In genomic region chr1:69090170-69090569, GRCh38 we compare ENCODE assay signal across 8 cellular contexts.
"Had no signal": no experiment of that assay in that cellular context is flagged by ENCODE, and none has a peak within 500 bp of the region (broad histone marks: within the 10 kb centered on the region; RNA-seq: fewer than 3 reads in every experiment).

No MANE protein-coding gene starts in this region.

- H3K27ac ChIP-seq: HL-60 had no signal

- ATAC-seq: HepG2, K562 had no signal

- FAIRE-seq: HepG2, HTR-8/SVneo, K562 had no signal

- H3K4me3 Mint-ChIP-seq: IgD-negative memory B cell had no signal

- H3K36me3 Mint-ChIP-seq: IgD-negative memory B cell had no signal

- H3K27me3 Mint-ChIP-seq: IgD-negative memory B cell had no signal

- H3K4me1 Mint-ChIP-seq: IgD-negative memory B cell had no signal

- H3K4me3 ChIP-seq: K562 had no signal

- DNase-seq: IMR-90, KBM-7, KG1 had no signal

- H3K27ac Mint-ChIP-seq: IgD-negative memory B cell had no signal
